ENCODE assay signal across 16 cellular contexts in genomic region chr17:10172778-10173177, GRCh38. TPM values are rescaled to one million over a fixed set of nuclear protein-coding genes. Genes with fewer than 3 reads are reported as not detected.
A peak's percentile ranks its signal among the peaks of the same experiment; 100 is the strongest.
DNase-seq lines count a peak whose midpoint lies in the region; ATAC-seq, FAIRE-seq and TF ChIP-seq lines count a peak whose summit lies in the region.
"Had no signal": no experiment of that assay in that cellular context is flagged by ENCODE, and none has a peak within 500 bp of the region (broad histone marks: within the 10 kb centered on the region; RNA-seq: fewer than 3 reads in every experiment).

No MANE protein-coding gene starts in this region.

- H3K27me3 Mint-ChIP-seq in astrocyte (ENCODE audit: low read depth, unreplicated experiment): peaks cover 26% of the 10 kb centered on the region
- H3K27me3 Mint-ChIP-seq in natural killer cell treated with Interleukin-12 subunit alpha and Interleukin-12 subunit beta and Interleukin-15 and Interleukin-18, amount 100 ng/mL, for 72 hours: no peaks in the 10 kb centered on the region

- TF ChIP-seq POLR2A in gastroesophageal sphincter (IDR thresholded peaks at IDR 0.05): no peak

- no peak for ATAC-seq in natural killer cell treated with Interleukin-12 subunit alpha and Interleukin-12 subunit beta and Interleukin-15 and Interleukin-18, amount 100 ng/mL, for 72 hours
- ATAC-seq in HG03521 (IDR thresholded peaks at IDR 0.05; ENCODE audit: unreplicated experiment) (no peak), gastroesophageal sphincter (no peak)
- ATAC-seq: GM23338 had no signal

- peaks cover 27% of the 10 kb centered on the region for H3F3A ChIP-seq in GM23248 (ENCODE audit: insufficient read depth)

- H3K4me3 ChIP-seq in BLaER1 (peak overlapping the region; percentile 43), GM23248 (no peak overlapping the region), astrocyte (ENCODE audit: insufficient read depth, low read depth, low read length) (no peak overlapping the region), gastroesophageal sphincter (no peak overlapping the region)
- H3K4me3 ChIP-seq: GM23338 had no signal

- FAIRE-seq in astrocyte (lab: Jason Lieb, UNC): peak; percentile 43
- FAIRE-seq: D721Med, G401.6 had no signal

- H4K20me1 ChIP-seq in BLaER1 (0 out of 2 replicates have a peak, but pooled peaks cover 4% of the 10 kb centered on the region), GM23248 (ENCODE audit: insufficient read depth) (no peaks in the 10 kb centered on the region), astrocyte (ENCODE audit: insufficient read depth, low read length) (no peaks in the 10 kb centered on the region)

- H3K36me3 ChIP-seq in BLaER1: 0 out of 2 replicates have a peak, but pooled peaks cover 4% of the 10 kb centered on the region
- H3K36me3 ChIP-seq in GM23248 (ENCODE audit: low read depth): no peaks in the 10 kb centered on the region
- no peaks in the 10 kb centered on the region for H3K36me3 ChIP-seq in astrocyte (ENCODE audit: insufficient read depth, low read length)
- H3K36me3 ChIP-seq in gastroesophageal sphincter: no peaks in the 10 kb centered on the region

- no peaks in the 10 kb centered on the region for H3K9me2 ChIP-seq in GM23248 (ENCODE audit: insufficient read depth)

- H3K27ac ChIP-seq in BLaER1 (peak overlapping the region; percentile 76), GM23248 (no peak overlapping the region), astrocyte (ENCODE audit: low read depth, low read length) (no peak overlapping the region), gastroesophageal sphincter (no peak overlapping the region)

- H2AFZ ChIP-seq in GM23248 (no peak overlapping the region), astrocyte (ENCODE audit: low read depth, low read length) (no peak overlapping the region)
- H2AFZ ChIP-seq: GM23338 had no signal

- in situ Hi-C loops in GM23248 (cut with MboI): no loop called here

- H3K27ac Mint-ChIP-seq in astrocyte (ENCODE audit: unreplicated experiment): no peak overlapping the region
- H3K27ac Mint-ChIP-seq in natural killer cell treated with Interleukin-12 subunit alpha and Interleukin-12 subunit beta and Interleukin-15 and Interleukin-18, amount 100 ng/mL, for 72 hours: peak overlapping the region; percentile 81
- H3K27ac Mint-ChIP-seq: CD4-positive, alpha-beta memory T cell; GM23338 had no signal

- H3K27me3 ChIP-seq in BLaER1 (no peaks in the 10 kb centered on the region), GM23248 (replicated peaks; ENCODE audit: insufficient read depth) (no peaks in the 10 kb centered on the region), astrocyte (ENCODE audit: insufficient read depth, low read length) (peaks cover 10% of the 10 kb centered on the region), gastroesophageal sphincter (no peaks in the 10 kb centered on the region)

- no peak for TF ChIP-seq CTCF in astrocyte (IDR thresholded peaks at IDR 0.05; ENCODE audit: insufficient read depth, low read depth, low read length)
- no peak for TF ChIP-seq CTCF in gastroesophageal sphincter (IDR thresholded peaks at IDR 0.05)

- no peak overlapping the region for H3K4me3 Mint-ChIP-seq in astrocyte (ENCODE audit: unreplicated experiment)
- peak overlapping the region; percentile 88 for H3K4me3 Mint-ChIP-seq in natural killer cell treated with Interleukin-12 subunit alpha and Interleukin-12 subunit beta and Interleukin-15 and Interleukin-18, amount 100 ng/mL, for 72 hours
- H3K4me3 Mint-ChIP-seq: GM23338 had no signal

- H3K9ac ChIP-seq in BLaER1: peak overlapping the region; percentile 45; the same call in 1 of the 2 replicates
- H3K9ac ChIP-seq in GM23248: no peak overlapping the region
- H3K9ac ChIP-seq in astrocyte (ENCODE audit: low read length): no peak overlapping the region

- no peaks in the 10 kb centered on the region for H3K36me3 Mint-ChIP-seq in astrocyte (ENCODE audit: low read depth, unreplicated experiment)
- H3K36me3 Mint-ChIP-seq in natural killer cell treated with Interleukin-12 subunit alpha and Interleukin-12 subunit beta and Interleukin-15 and Interleukin-18, amount 100 ng/mL, for 72 hours: no peaks in the 10 kb centered on the region
- H3K36me3 Mint-ChIP-seq: CD4-positive, alpha-beta memory T cell had no signal

- peaks cover 84% of the 10 kb centered on the region for H3K4me1 ChIP-seq in BLaER1
- peaks cover 33% of the 10 kb centered on the region for H3K4me1 ChIP-seq in GM23248 (ENCODE audit: insufficient read depth)
- H3K4me1 ChIP-seq in astrocyte (ENCODE audit: insufficient read depth, low read length): peaks cover 3% of the 10 kb centered on the region
- peaks cover 0 to 27% (median 4%) of the 10 kb centered on the region in 3 donors for H3K4me1 ChIP-seq in gastroesophageal sphincter

- H3K79me2 ChIP-seq in GM23248 (ENCODE audit: insufficient read depth) (peaks cover 14% of the 10 kb centered on the region), astrocyte (ENCODE audit: insufficient read depth, low read length) (no peaks in the 10 kb centered on the region)

- peak overlapping the region; percentile 81 for H3K4me2 ChIP-seq in BLaER1
- H3K4me2 ChIP-seq in GM23248 (ENCODE audit: unreplicated experiment): peak overlapping the region; percentile 75
- no peak overlapping the region for H3K4me2 ChIP-seq in astrocyte (ENCODE audit: low read length)
- H3K4me2 ChIP-seq: GM23338 had no signal

- H3K9me3 ChIP-seq in BLaER1 (no peaks in the 10 kb centered on the region; the same call in 1 of the 2 replicates), GM23248 (ENCODE audit: low read depth) (no peaks in the 10 kb centered on the region), astrocyte (ENCODE audit: insufficient read depth, low read depth, low read length) (peaks cover 3% of the 10 kb centered on the region), gastroesophageal sphincter (peaks cover 0 to 3% (median 0%) of the 10 kb centered on the region in 3 donors)

- H3K4me1 Mint-ChIP-seq in astrocyte (ENCODE audit: low read depth, unreplicated experiment): peaks cover 24% of the 10 kb centered on the region
- H3K4me1 Mint-ChIP-seq in natural killer cell treated with Interleukin-12 subunit alpha and Interleukin-12 subunit beta and Interleukin-15 and Interleukin-18, amount 100 ng/mL, for 72 hours (ENCODE audit: low read depth in 2 of 2): peaks cover 47 to 50% of the 10 kb centered on the region in 2 donors

- TF ChIP-seq EP300 in gastroesophageal sphincter (IDR thresholded peaks at IDR 0.05): no peak

- peaks cover 2% of the 10 kb centered on the region for H3K9me3 Mint-ChIP-seq in astrocyte (ENCODE audit: unreplicated experiment)
- peaks cover 3% of the 10 kb centered on the region for H3K9me3 Mint-ChIP-seq in natural killer cell treated with Interleukin-12 subunit alpha and Interleukin-12 subunit beta and Interleukin-15 and Interleukin-18, amount 100 ng/mL, for 72 hours

- DNase-seq in GM23248 (no peak), astrocyte (ENCODE audit: low read depth) (no peak), Ammon's horn (ENCODE audit: low spot score) (no peak)
- no peak for DNase-seq in natural killer cell treated with Interleukin-12 subunit alpha and Interleukin-12 subunit beta and Interleukin-15 and Interleukin-18, amount 100 ng/mL, for 72 hours (ENCODE audit: low spot score)
- DNase-seq: CD4-positive, alpha-beta memory T cell; DND-41; NCI-H187; NCI-H345; NCI-H526 treated with DMSO at 0.1 percent for 48 hours; RPMI8226 had no signal

- 97 to 98% methylated on average over 6 of the region's 6 CpGs for WGBS in GM23248 (ENCODE audit: low coverage in 1 of 2, low lambda C conversion rate in 2 of 2, missing lambda C conversion rate in 2 of 2), 2 experiments
- WGBS in gastroesophageal sphincter (ENCODE audit: low coverage in 1 of 2), 2 donors: 92 to 96% methylated on average over 5 to 6 of the region's 6 CpGs

RNA-seq across cellular contexts. Expression of gene GAS7, which starts 25.6 kb away (rescaled TPM):
- total RNA-seq in GM23248 (2014; rRNA removed; shearing (Covaris generic)): 13.4 and 15.0 TPM in 2 replicates
- polyA plus RNA-seq in GM23248 (2016; fragmentation: Nextera tagmentation; extraction: Ambion mirVana): 6.7 TPM in 2 replicates
- total RNA-seq in astrocyte: 8.5 and 10.2 TPM in 2 replicates
- total RNA-seq in natural killer cell treated with Interleukin-12 subunit alpha and Interleukin-12 subunit beta and Interleukin-15 and Interleukin-18, amount 100 ng/mL, for 72 hours: 1 to 10 TPM; 4.9 to 5.5 TPM
- total RNA-seq in gastroesophageal sphincter: 100 to 1,000 TPM in 1 of 4 donors, 10 to 100 TPM in 3; 62.6 to 122 (median 77.0) TPM
